ENCODE assay signal across 9 cellular contexts in genomic region chr1:117258075-117258474, GRCh38. TPM values are rescaled to one million over a fixed set of nuclear protein-coding genes. Genes with fewer than 3 reads are reported as not detected.
"Had no signal": no experiment of that assay in that cellular context is flagged by ENCODE, and none has a peak within 500 bp of the region (broad histone marks: within the 10 kb centered on the region; RNA-seq: fewer than 3 reads in every experiment).

No MANE protein-coding gene starts in this region.

RNA-seq across cellular contexts. Expression of gene VTCN1, which starts 47.3 kb away (rescaled TPM):
- total RNA-seq: OCI-LY7, PC-3, Peyer's patch, Right ventricle myocardium inferior, Right ventricle myocardium superior, RPMI7951, SJSA1, T-cell had no signal
- polyA plus RNA-seq: SK-N-SH had no signal
